Comparison of ENCODE assay signal across 15 cellular contexts in the genomic region with DNA sequence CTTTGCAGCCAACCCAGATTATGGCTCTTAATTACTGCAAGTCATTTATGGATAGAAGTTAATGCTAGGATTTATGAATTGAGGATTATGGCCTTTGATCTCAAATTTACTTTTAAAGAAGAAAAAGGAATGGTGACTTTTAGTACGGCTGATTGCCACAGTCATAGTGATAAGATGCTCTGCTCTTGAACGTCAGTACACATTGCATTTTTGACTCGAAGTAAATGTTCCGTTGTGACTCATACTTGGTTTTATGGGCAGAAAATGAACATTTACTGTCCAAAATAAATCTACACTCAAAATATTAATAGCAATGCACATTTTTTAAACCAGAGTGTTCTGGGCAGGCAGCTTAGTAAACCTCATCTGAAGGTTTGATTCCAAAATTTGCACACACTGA. TPM values are rescaled to one million over a fixed set of nuclear protein-coding genes. Genes with fewer than 3 reads are reported as not detected.
DNase-seq lines count a peak whose midpoint lies in the region; ATAC-seq and TF ChIP-seq lines count a peak whose summit lies in the region.
"Had no signal": no experiment of that assay in that cellular context is flagged by ENCODE, and none has a peak within 500 bp of the region (broad histone marks: within the 10 kb centered on the region; RNA-seq: fewer than 3 reads in every experiment).

No MANE protein-coding gene starts in this region.

- peaks cover 42% of the 10 kb centered on the region for H3K79me2 ChIP-seq in fibroblast of lung (ENCODE audit: control insufficient read depth, insufficient read depth, low read length)

- DNase-seq in EL: peak; percentile 62
- DNase-seq in fibroblast of lung (ENCODE audit: low read depth in 2 of 2): peak; percentile 75 to 78
- no peak for DNase-seq in osteocyte (ENCODE audit: extremely low spot score, unreplicated experiment)
- DNase-seq in Caco-2: no peak
- DNase-seq in NCI-H345 (lab: John Stamatoyannopoulos, UW): no peak
- no peak for DNase-seq in NCI-H2081 (lab: John Stamatoyannopoulos, UW)
- DNase-seq: NCI-H2029; stimulated activated CD4-positive, alpha-beta T cell treated with anti-CD3 and anti-CD28 coated beads, Interleukin-4, amount 100 ng/mL, for 24 hours; T-helper 9 cell had no signal

- H3K4me1 Mint-ChIP-seq in osteocyte (ENCODE audit: unreplicated experiment): peaks cover 18% of the 10 kb centered on the region
- H3K4me1 Mint-ChIP-seq in Caco-2 (ENCODE audit: low read depth, unreplicated experiment): no peaks in the 10 kb centered on the region
- H3K4me1 Mint-ChIP-seq: CD14-positive monocyte had no signal

- H3K4me3 Mint-ChIP-seq in osteocyte (ENCODE audit: unreplicated experiment) (peak overlapping the region; percentile 67), Caco-2 (ENCODE audit: unreplicated experiment) (no peak overlapping the region)
- H3K4me3 Mint-ChIP-seq: CD14-positive monocyte had no signal

- CTCF ChIA-PET in Caco-2 (lab: Charles Lee): no interaction called here

- POLR2A ChIA-PET in Caco-2 (lab: Charles Lee): no interaction called here

- H3K36me3 ChIP-seq in fibroblast of lung (ENCODE audit: control insufficient read depth, insufficient read depth, low read length) (no peaks in the 10 kb centered on the region), Caco-2 (ENCODE audit: control insufficient read depth, insufficient read depth, low read length) (no peaks in the 10 kb centered on the region)
- H3K36me3 ChIP-seq: ovary had no signal

- H3K4me3 ChIP-seq in fibroblast of lung (replicated peaks in 1 of 4; ENCODE audit: control extremely low read depth in 1 of 4, insufficient read depth in 1 of 4, low read depth in 3 of 4, low read length in 4 of 4): peak overlapping the region; percentile 56 to 77 (median 66)
- H3K4me3 ChIP-seq in Caco-2 (ENCODE audit: low read depth, low read length): no peak overlapping the region

- ATAC-seq in SK-N-SH treated with all-trans-retinoic acid at 6 μM for 48 hours (peak; percentile 38), HG03565 (IDR thresholded peaks at IDR 0.05; ENCODE audit: unreplicated experiment) (no peak)

- no TSS peak for BruUV-seq in Caco-2 (replicated peaks; lab: Mats Ljungman, UMichigan)

- H3K9me3 ChIP-seq in fibroblast of lung (ENCODE audit: control insufficient read depth, insufficient read depth, low read depth, low read length): no peaks in the 10 kb centered on the region
- no peaks in the 10 kb centered on the region for H3K9me3 ChIP-seq in Caco-2
- H3K9me3 ChIP-seq: ovary had no signal

- no peaks in the 10 kb centered on the region for H4K20me1 ChIP-seq in fibroblast of lung (ENCODE audit: control insufficient read depth, extremely low read depth, insufficient read depth, low read length)

- H2AFZ ChIP-seq in fibroblast of lung (ENCODE audit: low read length): no peak overlapping the region

- H3K9ac ChIP-seq in fibroblast of lung (ENCODE audit: insufficient read depth, low read length): no peak overlapping the region

- H3K27me3 ChIP-seq in fibroblast of lung (ENCODE audit: control insufficient read depth, insufficient read depth, low read length): no peaks in the 10 kb centered on the region
- H3K27me3 ChIP-seq in Caco-2 (replicated peaks; ENCODE audit: control insufficient read depth, insufficient read depth, low read length): no peaks in the 10 kb centered on the region
- H3K27me3 ChIP-seq: ovary had no signal

- H3K27me3 Mint-ChIP-seq in osteocyte (ENCODE audit: unreplicated experiment) (no peaks in the 10 kb centered on the region), Caco-2 (ENCODE audit: insufficient read depth, unreplicated experiment) (peaks cover 6% of the 10 kb centered on the region)

- H3K9me3 Mint-ChIP-seq in osteocyte (ENCODE audit: unreplicated experiment): peaks cover under 1% of the 10 kb centered on the region
- H3K9me3 Mint-ChIP-seq in Caco-2 (ENCODE audit: unreplicated experiment): peaks cover 4% of the 10 kb centered on the region

- H3K27ac Mint-ChIP-seq in osteocyte (ENCODE audit: unreplicated experiment) (peak overlapping the region; percentile 60), Caco-2 (ENCODE audit: unreplicated experiment) (no peak overlapping the region)
- H3K27ac Mint-ChIP-seq: CD14-positive monocyte had no signal

- H3K4me1 ChIP-seq in fibroblast of lung (ENCODE audit: control insufficient read depth, extremely low read depth, insufficient read depth, low read length): peaks cover 2% of the 10 kb centered on the region
- H3K4me1 ChIP-seq in Caco-2: no peaks in the 10 kb centered on the region

- H3K36me3 Mint-ChIP-seq in osteocyte (ENCODE audit: unreplicated experiment): no peaks in the 10 kb centered on the region
- no peaks in the 10 kb centered on the region for H3K36me3 Mint-ChIP-seq in Caco-2 (ENCODE audit: insufficient read depth, unreplicated experiment)
- H3K36me3 Mint-ChIP-seq: CD14-positive monocyte had no signal

- H3K27ac ChIP-seq in fibroblast of lung (ENCODE audit: insufficient read depth, low read length): peak overlapping the region; percentile 66
- H3K27ac ChIP-seq: ovary had no signal

- peak overlapping the region; percentile 60 for H3K4me2 ChIP-seq in fibroblast of lung (ENCODE audit: extremely low read depth, insufficient read depth, low read length)

- intact Hi-C loops in Caco-2 (cut with micrococcal nuclease; ENCODE audit: unreplicated experiment): no loop called here

- TF ChIP-seq CTCF in fibroblast of lung (conservative IDR thresholded peaks at IDR 0.05 in 1 of 2, IDR thresholded peaks at IDR 0.05 in 1 of 2; ENCODE audit: low read depth in 1 of 2, low read length in 2 of 2) (no peak), osteocyte (IDR thresholded peaks at IDR 0.05) (no peak), Caco-2 (IDR thresholded peaks at IDR 0.05; ENCODE audit: insufficient read depth in 1 of 2, low read depth in 1 of 2, low read length in 1 of 2, severe bottlenecking in 1 of 2, unreplicated experiment in 1 of 2) (no peak)

TF ChIP-seq in SK-N-SH treated with all-trans-retinoic acid at 6 μM for 48 hours, 23 proteins besides CTCF, POLR2A, EP300 and RAD21:
- no peak for TF ChIP-seq RARB (CRISPR knock-in tag; IDR thresholded peaks at IDR 0.05)
- TF ChIP-seq TCF4 (CRISPR knock-in tag; IDR thresholded peaks at IDR 0.05; ENCODE audit: borderline replicate concordance): no peak
- TF ChIP-seq ISL1 (CRISPR knock-in tag; IDR thresholded peaks at IDR 0.05): no peak
- TF ChIP-seq, protein P1, sequence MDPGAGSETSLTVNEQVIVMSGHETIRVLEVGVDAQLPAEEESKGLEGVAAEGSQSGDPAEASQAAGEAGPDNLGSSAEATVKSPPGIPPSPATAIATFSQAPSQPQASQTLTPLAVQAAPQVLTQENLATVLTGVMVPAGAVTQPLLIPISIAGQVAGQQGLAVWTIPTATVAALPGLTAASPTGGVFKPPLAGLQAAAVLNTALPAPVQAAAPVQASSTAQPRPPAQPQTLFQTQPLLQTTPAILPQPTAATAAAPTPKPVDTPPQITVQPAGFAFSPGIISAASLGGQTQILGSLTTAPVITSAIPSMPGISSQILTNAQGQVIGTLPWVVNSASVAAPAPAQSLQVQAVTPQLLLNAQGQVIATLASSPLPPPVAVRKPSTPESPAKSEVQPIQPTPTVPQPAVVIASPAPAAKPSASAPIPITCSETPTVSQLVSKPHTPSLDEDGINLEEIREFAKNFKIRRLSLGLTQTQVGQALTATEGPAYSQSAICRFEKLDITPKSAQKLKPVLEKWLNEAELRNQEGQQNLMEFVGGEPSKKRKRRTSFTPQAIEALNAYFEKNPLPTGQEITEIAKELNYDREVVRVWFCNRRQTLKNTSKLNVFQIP (CRISPR knock-in tag; IDR thresholded peaks at IDR 0.05; ENCODE audit: borderline replicate concordance, low read depth): no peak
- TF ChIP-seq ARNTL (CRISPR knock-in tag; IDR thresholded peaks at IDR 0.05; ENCODE audit: borderline replicate concordance, low read depth): no peak
- TF ChIP-seq SNAI2 (CRISPR knock-in tag; IDR thresholded peaks at IDR 0.05): no peak
- TF ChIP-seq ZFP3 (CRISPR knock-in tag; IDR thresholded peaks at IDR 0.05): no peak

RNA-seq across cellular contexts. Expression of gene ADAMTSL1, which starts 0.8 kb away (rescaled TPM):
- total RNA-seq in fibroblast of lung (11.6 and 27.9 TPM in 2 replicates), osteocyte (1.2 and 1.5 TPM in 2 replicates), Caco-2 (2022) (not detected in 2 replicates)
- polyA plus RNA-seq in fibroblast of lung: 19.3 and 48.4 TPM in 2 replicates
- polyA plus RNA-seq in fibroblast of lung (2012): 12.5 and 30.9 TPM in 2 replicates
- polyA minus RNA-seq in fibroblast of lung (ENCODE audit: low replicate concordance): 36.2 and 101 TPM in 2 replicates
- total RNA-seq: activated CD8-positive, alpha-beta memory T cell treated with anti-CD3 and anti-CD28 coated beads for 36 hours; OCI-LY7 had no signal
- polyA plus RNA-seq: CD14-positive monocyte had no signal

Comparison
In these comparisons a context has a peak if more than half of its experiments do, and no peak if none do; other contexts are left out.
1. DNase-seq: peak in EL (single experiment) and fibroblast of lung (2 of 2); none in osteocyte (single experiment), Caco-2 (0 of 2), NCI-H345 (single experiment) and NCI-H2081 (0 of 2).